Comparison of ENCODE assay signal across 18 cellular contexts in the genomic region with DNA sequence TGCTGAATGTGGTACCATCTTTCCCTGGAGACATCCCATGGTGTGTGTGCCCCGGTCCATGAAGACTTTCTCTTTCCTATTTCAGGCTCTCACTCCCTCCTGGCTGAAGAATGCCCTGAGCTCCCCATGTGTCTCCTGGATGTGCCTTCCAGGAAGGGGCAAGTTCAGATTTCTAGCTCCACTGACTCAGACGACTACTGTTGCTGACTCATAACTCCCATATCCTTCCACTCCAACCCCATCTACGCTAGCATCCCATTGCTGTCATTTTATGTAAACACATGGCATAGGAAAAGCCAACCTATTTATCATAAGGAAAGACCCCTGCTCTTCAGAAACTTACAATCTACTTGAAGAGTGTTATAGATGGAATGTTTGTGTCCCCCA.
A peak's percentile ranks its signal among the peaks of the same experiment; 100 is the strongest.
DNase-seq lines count a peak whose midpoint lies in the region; ATAC-seq, FAIRE-seq and TF ChIP-seq lines count a peak whose summit lies in the region.
"Had no signal": no experiment of that assay in that cellular context is flagged by ENCODE, and none has a peak within 500 bp of the region (broad histone marks: within the 10 kb centered on the region; RNA-seq: fewer than 3 reads in every experiment).

No MANE protein-coding gene starts in this region.

- no peak for ATAC-seq in gastroesophageal sphincter
- ATAC-seq: activated T-cell treated with anti-CD3 and anti-CD28 coated beads, Interleukin-2, amount 50 U/mL, for 72 hours; GM23338; naive thymus-derived CD8-positive, alpha-beta T cell had no signal

- H2AFZ ChIP-seq in astrocyte (ENCODE audit: low read depth, low read length): no peak overlapping the region
- H2AFZ ChIP-seq: GM23338 had no signal

- H3K4me2 ChIP-seq in astrocyte (ENCODE audit: low read length): no peak overlapping the region
- H3K4me2 ChIP-seq: BLaER1 treated with 17β-estradiol and CSF1 and Interleukin-3, amounts not matched to agents 10 nM and 100 nM; GM23338; smooth muscle cell had no signal

- DNase-seq in HFFc6: peak; percentile 38
- peak; percentile 56 for DNase-seq in astrocyte (ENCODE audit: low read depth)
- DNase-seq in urothelium cell line (ENCODE audit: low spot score): peak; percentile 63
- no peak for DNase-seq in NCI-H2107 treated with DMSO at 0.1 percent for 48 hours (lab: John Stamatoyannopoulos, UW; ENCODE audit: unreplicated experiment)
- DNase-seq in HT-29 (ENCODE audit: low spot score): no peak
- DNase-seq in NOMO-1 treated with dmso at 0.1 percent for 144 hours (lab: John Stamatoyannopoulos, UW; ENCODE audit: unreplicated experiment): no peak
- DNase-seq: activated CD4-positive, alpha-beta T cell treated with anti-CD3 and anti-CD28 coated beads, Interleukin-2, amount 50 U/mL, for 48 hours; activated T-cell treated with anti-CD3 and anti-CD28 coated beads, Interleukin-2, amount 50 U/mL, for 72 hours; NCI-H1417; NCI-H82; SW 1271 had no signal

- no peak for TF ChIP-seq CTCF in HFFc6 (IDR thresholded peaks at IDR 0.05)
- TF ChIP-seq CTCF in astrocyte (IDR thresholded peaks at IDR 0.05; ENCODE audit: insufficient read depth, low read depth, low read length): no peak
- no peak for TF ChIP-seq CTCF in gastroesophageal sphincter (IDR thresholded peaks at IDR 0.05)

- H3K4me3 ChIP-seq in astrocyte (ENCODE audit: insufficient read depth, low read depth, low read length) (no peak overlapping the region), gastroesophageal sphincter (no peak overlapping the region)
- H3K4me3 ChIP-seq: BLaER1 treated with 17β-estradiol and CSF1 and Interleukin-3, amounts not matched to agents 10 nM and 100 nM; GM23338; Peyer's patch; smooth muscle cell had no signal

- 43 to 67% methylated on average over 3 of the region's 3 CpGs for WGBS in gastroesophageal sphincter (ENCODE audit: low coverage in 1 of 2), 2 donors

- no peaks in the 10 kb centered on the region; the same call in 1 of the 2 replicates for H3K9me3 Mint-ChIP-seq in HFFc6
- peaks cover 7% of the 10 kb centered on the region for H3K9me3 Mint-ChIP-seq in astrocyte (ENCODE audit: unreplicated experiment)

- TF ChIP-seq EP300 in gastroesophageal sphincter (IDR thresholded peaks at IDR 0.05): no peak

- no peaks in the 10 kb centered on the region for H4K20me1 ChIP-seq in astrocyte (ENCODE audit: insufficient read depth, low read length)
- H4K20me1 ChIP-seq: BLaER1 treated with 17β-estradiol and CSF1 and Interleukin-3, amounts not matched to agents 10 nM and 100 nM had no signal

- peaks cover 37% of the 10 kb centered on the region for H3K27me3 Mint-ChIP-seq in HFFc6 (ENCODE audit: insufficient read depth)
- H3K27me3 Mint-ChIP-seq in astrocyte (ENCODE audit: low read depth, unreplicated experiment): peaks cover 41% of the 10 kb centered on the region

- no peaks in the 10 kb centered on the region; the same call in 1 of the 2 replicates for H3K36me3 Mint-ChIP-seq in HFFc6 (ENCODE audit: low read depth)
- no peaks in the 10 kb centered on the region for H3K36me3 Mint-ChIP-seq in astrocyte (ENCODE audit: low read depth, unreplicated experiment)

- H3K79me2 ChIP-seq in astrocyte (ENCODE audit: insufficient read depth, low read length): no peaks in the 10 kb centered on the region

- H3K9me3 ChIP-seq in astrocyte (ENCODE audit: insufficient read depth, low read depth, low read length) (no peaks in the 10 kb centered on the region), gastroesophageal sphincter (no peaks in the 10 kb centered on the region)
- H3K9me3 ChIP-seq: Peyer's patch had no signal

- H3K4me1 Mint-ChIP-seq in HFFc6 (ENCODE audit: low read depth) (peaks cover 8% of the 10 kb centered on the region), astrocyte (ENCODE audit: low read depth, unreplicated experiment) (peaks cover 4% of the 10 kb centered on the region)
- H3K4me1 Mint-ChIP-seq: naive thymus-derived CD8-positive, alpha-beta T cell had no signal

- H3K36me3 ChIP-seq in astrocyte (ENCODE audit: insufficient read depth, low read length) (no peaks in the 10 kb centered on the region), gastroesophageal sphincter (no peaks in the 10 kb centered on the region)
- H3K36me3 ChIP-seq: BLaER1 treated with 17β-estradiol and CSF1 and Interleukin-3, amounts not matched to agents 10 nM and 100 nM; Peyer's patch had no signal

- no peak for TF ChIP-seq POLR2A in gastroesophageal sphincter (IDR thresholded peaks at IDR 0.05)

- H3K9ac ChIP-seq in astrocyte (ENCODE audit: low read length): no peak overlapping the region
- H3K9ac ChIP-seq: BLaER1 treated with 17β-estradiol and CSF1 and Interleukin-3, amounts not matched to agents 10 nM and 100 nM had no signal

- H3K27ac Mint-ChIP-seq in HFFc6 (no peak overlapping the region), astrocyte (ENCODE audit: unreplicated experiment) (peak overlapping the region; percentile 77)
- H3K27ac Mint-ChIP-seq: activated T-cell treated with anti-CD3 and anti-CD28 coated beads, Interleukin-2, amount 50 U/mL, for 72 hours; GM23338; naive thymus-derived CD8-positive, alpha-beta T cell had no signal

- H3K4me1 ChIP-seq in astrocyte (ENCODE audit: insufficient read depth, low read length): peaks cover 4% of the 10 kb centered on the region
- peaks cover 0 to 85% (median 22%) of the 10 kb centered on the region in 3 donors for H3K4me1 ChIP-seq in gastroesophageal sphincter
- H3K4me1 ChIP-seq: Peyer's patch had no signal

- H3K27ac ChIP-seq in astrocyte (ENCODE audit: low read depth, low read length) (no peak overlapping the region), gastroesophageal sphincter (peak overlapping the region; percentile 30 to 86 (median 79))
- H3K27ac ChIP-seq: BLaER1 treated with 17β-estradiol and CSF1 and Interleukin-3, amounts not matched to agents 10 nM and 100 nM; Peyer's patch had no signal

- peaks cover 20% of the 10 kb centered on the region for H3K27me3 ChIP-seq in astrocyte (ENCODE audit: insufficient read depth, low read length)
- H3K27me3 ChIP-seq in gastroesophageal sphincter: no peaks in the 10 kb centered on the region
- H3K27me3 ChIP-seq: BLaER1 treated with 17β-estradiol and CSF1 and Interleukin-3, amounts not matched to agents 10 nM and 100 nM; Peyer's patch had no signal

- FAIRE-seq in astrocyte (lab: Jason Lieb, UNC) (no peak), urothelium cell line (lab: Jason Lieb, UNC) (peak; percentile 79)
- FAIRE-seq: endometrium had no signal

- H3K4me3 Mint-ChIP-seq in HFFc6 (no peak overlapping the region), astrocyte (ENCODE audit: unreplicated experiment) (no peak overlapping the region)
- H3K4me3 Mint-ChIP-seq: activated T-cell treated with anti-CD3 and anti-CD28 coated beads, Interleukin-2, amount 50 U/mL, for 72 hours; GM23338; naive thymus-derived CD8-positive, alpha-beta T cell had no signal

Comparison
In these comparisons a context has a peak if more than half of its experiments do, and no peak if none do; other contexts are left out.
1. DNase-seq: peak in HFFc6 (single experiment), astrocyte (single experiment) and urothelium cell line (single experiment); none in NCI-H2107 treated with DMSO at 0.1 percent for 48 hours (single experiment), HT-29 (single experiment) and NOMO-1 treated with dmso at 0.1 percent for 144 hours (single experiment).